9 cellular contexts compared by ENCODE assay signal in the genomic region with DNA sequence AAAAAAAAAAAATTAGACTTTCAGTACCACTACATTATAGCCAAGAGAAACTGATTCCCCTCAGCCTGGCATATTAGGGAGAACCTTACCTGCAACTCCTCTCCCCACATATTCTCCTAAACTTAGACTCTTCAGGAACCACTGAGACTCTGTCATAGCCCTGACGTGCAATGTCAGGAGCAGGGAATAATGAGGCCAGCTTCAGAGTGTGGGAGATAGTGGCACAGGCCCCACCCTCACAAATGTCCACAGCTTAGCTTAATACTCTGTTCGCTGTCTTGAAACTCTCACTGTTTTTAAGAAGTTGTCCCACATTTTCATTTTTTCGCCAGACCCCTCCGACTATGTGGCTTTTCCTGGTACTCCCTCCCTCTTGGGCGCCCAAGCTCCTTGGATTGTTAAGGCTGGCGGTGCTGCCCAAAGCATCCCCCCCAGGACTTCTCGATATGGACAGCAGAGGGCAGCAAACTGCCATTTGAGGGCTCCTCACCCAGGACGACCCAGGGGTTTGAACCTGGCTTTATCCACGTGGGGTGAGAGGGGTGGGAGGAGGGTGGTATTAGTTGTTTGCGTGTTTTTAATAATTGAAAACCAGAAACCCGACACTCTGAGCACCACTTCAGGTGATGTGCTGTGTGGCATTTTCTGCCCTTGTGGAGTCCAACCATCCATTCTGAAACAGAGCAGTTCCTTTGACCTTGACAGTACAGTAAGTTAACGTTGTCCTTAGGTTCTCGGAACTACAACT. TPM values are rescaled to one million over a fixed set of nuclear protein-coding genes. Genes with fewer than 3 reads are reported as not detected.
DNase-seq lines count a peak whose midpoint lies in the region; ATAC-seq and TF ChIP-seq lines count a peak whose summit lies in the region.
"Had no signal": no experiment of that assay in that cellular context is flagged by ENCODE, and none has a peak within 500 bp of the region (broad histone marks: within the 10 kb centered on the region; RNA-seq: fewer than 3 reads in every experiment).

No MANE protein-coding gene starts in this region.

- no peak overlapping the region for H3K4me3 ChIP-seq in fibroblast of the aortic adventitia (ENCODE audit: low read depth, low read length)
- H3K4me3 ChIP-seq in thyroid gland (replicated peaks in 1 of 3), result no peak overlapping the region

- peak; percentile 67 for TF ChIP-seq CTCF in CD4-positive, alpha-beta T cell (IDR thresholded peaks at IDR 0.05)
- TF ChIP-seq CTCF in fibroblast of the aortic adventitia (IDR thresholded peaks at IDR 0.05; ENCODE audit: insufficient read depth, low read length) (peak; percentile 92), thyroid gland (IDR thresholded peaks at IDR 0.05) (peak; percentile 74 to 92 (median 89))

- no peak overlapping the region for H3K27ac Mint-ChIP-seq in CD4-positive, alpha-beta T cell
- H3K27ac Mint-ChIP-seq in activated T-cell treated with anti-CD3 and anti-CD28 coated beads, Interleukin-2, amount 50 U/mL, for 72 hours, result no peak overlapping the region

- DNase-seq in CD4-positive, alpha-beta T cell, result peak; percentile 20 to 61 (median 44)
- DNase-seq in HK-2 (ENCODE audit: unreplicated experiment), result peak; percentile 44
- peak; percentile 75 for DNase-seq in OCI-M1 (lab: John Stamatoyannopoulos, UW)
- DNase-seq in activated T-cell treated with anti-CD3 and anti-CD28 coated beads, Interleukin-2, amount 50 U/mL, for 72 hours, result peak; percentile 60 to 72
- peak; percentile 69 for DNase-seq in fibroblast of the aortic adventitia (ENCODE audit: low read depth)
- DNase-seq in nucleus accumbens (lab: John Stamatoyannopoulos, UW), result peak in 50 of 56 donors; percentile 2 to 78 (median 38)
- DNase-seq in thyroid gland, result peak; percentile 68 to 69

- peaks cover 0 to 4% of the 10 kb centered on the region in 2 donors for H3K4me1 ChIP-seq in thyroid gland

- TF ChIP-seq POLR2A in thyroid gland (IDR thresholded peaks at IDR 0.05), result no peak

- no peaks in the 10 kb centered on the region for H3K36me3 ChIP-seq in thyroid gland

- H3K4me1 Mint-ChIP-seq in CD4-positive, alpha-beta T cell (ENCODE audit: low read depth), result no peaks in the 10 kb centered on the region
- H3K4me1 Mint-ChIP-seq in activated T-cell treated with anti-CD3 and anti-CD28 coated beads, Interleukin-2, amount 50 U/mL, for 72 hours (ENCODE audit: low read depth), result no peaks in the 10 kb centered on the region

- POLR2A ChIA-PET in CD4-positive, alpha-beta T cell (lab: Charles Lee), result no interaction called here

- 16 to 18% methylated on average over 13 of the region's 13 CpGs for WGBS in thyroid gland, 2 donors

- ATAC-seq in CD4-positive, alpha-beta T cell (ENCODE audit: poor library complexity), result peak; percentile 65
- ATAC-seq in GM19328 (IDR thresholded peaks at IDR 0.05; ENCODE audit: unreplicated experiment), result peak; percentile 81
- peak; percentile 83 to 84 for ATAC-seq in activated T-cell treated with anti-CD3 and anti-CD28 coated beads, Interleukin-2, amount 50 U/mL, for 72 hours (replicated peaks in 1 of 2)

- H3K36me3 Mint-ChIP-seq in CD4-positive, alpha-beta T cell (ENCODE audit: low read depth), result no peaks in the 10 kb centered on the region
- H3K36me3 Mint-ChIP-seq in activated T-cell treated with anti-CD3 and anti-CD28 coated beads, Interleukin-2, amount 50 U/mL, for 72 hours (ENCODE audit: insufficient read depth in 2 of 2), result no peaks in the 10 kb centered on the region

- H3K27ac ChIP-seq in CD4-positive, alpha-beta T cell (ENCODE audit: low read depth, low read length), result no peak overlapping the region
- no peak overlapping the region for H3K27ac ChIP-seq in thyroid gland

- H3K27me3 Mint-ChIP-seq in CD4-positive, alpha-beta T cell, result peaks cover 47% of the 10 kb centered on the region
- peaks cover 15% of the 10 kb centered on the region for H3K27me3 Mint-ChIP-seq in activated T-cell treated with anti-CD3 and anti-CD28 coated beads, Interleukin-2, amount 50 U/mL, for 72 hours (ENCODE audit: low read depth)

- no peaks in the 10 kb centered on the region for H3K9me3 Mint-ChIP-seq in CD4-positive, alpha-beta T cell
- no peaks in the 10 kb centered on the region for H3K9me3 Mint-ChIP-seq in activated T-cell treated with anti-CD3 and anti-CD28 coated beads, Interleukin-2, amount 50 U/mL, for 72 hours

- CTCF ChIA-PET in CD4-positive, alpha-beta T cell (lab: Charles Lee), result interaction anchor here (0.6 to 1.5 kb wide), 5 partner anchors 10 to 371 kb away, joined by 3 to 4 read pairs (median 3); no protein-coding TSS in a partner anchor

- intact Hi-C loops in CD4-positive, alpha-beta T cell (cut with DNase I, micrococcal nuclease), result loop anchor here (1.0 to 10.0 kb wide), 5 partner anchors 271 to 1281 kb away; no protein-coding TSS in a partner anchor
- intact Hi-C loops in thyroid gland (cut with DNase I), result loop anchor here (2.0 kb wide), 1 partner anchor 189 kb away; no protein-coding TSS in a partner anchor

- H3K4me3 Mint-ChIP-seq in CD4-positive, alpha-beta T cell, result no peak overlapping the region
- H3K4me3 Mint-ChIP-seq in activated T-cell treated with anti-CD3 and anti-CD28 coated beads, Interleukin-2, amount 50 U/mL, for 72 hours, result no peak overlapping the region

- H3K9me3 ChIP-seq in CD4-positive, alpha-beta T cell (ENCODE audit: control insufficient read depth, low read length), result no peaks in the 10 kb centered on the region
- no peaks in the 10 kb centered on the region for H3K9me3 ChIP-seq in thyroid gland

- H3K27me3 ChIP-seq in CD4-positive, alpha-beta T cell (ENCODE audit: control insufficient read depth, insufficient read depth, low read length), result peaks cover 11% of the 10 kb centered on the region
- no peaks in the 10 kb centered on the region for H3K27me3 ChIP-seq in thyroid gland

RNA-seq across cellular contexts. Expression of gene RASSF10, which starts 45.2 kb away (rescaled TPM):
- not detected for total RNA-seq in CD4-positive, alpha-beta T cell
- under 1 TPM in 1 of 2 donors, not detected in 1; 0.09 TPM for total RNA-seq in activated T-cell treated with anti-CD3 and anti-CD28 coated beads, Interleukin-2, amount 50 U/mL, for 72 hours
- total RNA-seq in fibroblast of the aortic adventitia (ENCODE audit: low replicate concordance), result not detected in 2 replicates
- 1 to 10 TPM in 1 of 4 donors, under 1 TPM in 2, not detected in 1; 0.24 to 2.2 (median 0.54) TPM for total RNA-seq in thyroid gland
- total RNA-seq: activated CD8-positive, alpha-beta memory T cell treated with anti-CD3 and anti-CD28 coated beads for 36 hours had no signal
